Comparison of ENCODE assay signal across 15 cellular contexts in the genomic region with DNA sequence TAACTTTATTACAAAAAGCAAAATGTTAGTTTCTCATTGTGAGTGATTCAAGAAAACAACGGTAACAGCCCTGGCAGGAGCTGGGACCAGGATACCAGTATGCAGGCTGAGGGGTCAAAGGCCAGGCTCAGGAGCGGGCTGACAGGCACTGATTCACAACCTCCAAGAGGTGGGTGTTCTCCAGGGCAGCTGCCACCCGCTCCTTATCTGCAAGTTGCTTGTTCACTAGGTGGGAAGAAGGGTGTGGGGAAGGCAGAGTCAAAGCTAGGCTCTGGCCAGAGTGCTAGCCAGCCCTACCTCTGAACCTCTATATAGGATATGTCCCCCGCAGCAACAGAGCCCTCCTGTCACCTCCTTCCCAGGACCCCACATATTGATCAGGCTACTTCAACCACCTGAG. TPM values are rescaled to one million over a fixed set of nuclear protein-coding genes. Genes with fewer than 3 reads are reported as not detected.
DNase-seq lines count a peak whose midpoint lies in the region; ATAC-seq and TF ChIP-seq lines count a peak whose summit lies in the region.
"Had no signal": no experiment of that assay in that cellular context is flagged by ENCODE, and none has a peak within 500 bp of the region (broad histone marks: within the 10 kb centered on the region; RNA-seq: fewer than 3 reads in every experiment).

No MANE protein-coding gene starts in this region.

- H3K56ac ChIP-seq in mesendoderm (ENCODE audit: low read length), result no peak overlapping the region

- peaks cover 40% of the 10 kb centered on the region for H3K36me3 Mint-ChIP-seq in CD8-positive, alpha-beta T cell
- peaks cover 3% of the 10 kb centered on the region for H3K36me3 Mint-ChIP-seq in activated naive CD8-positive, alpha-beta T cell
- no peaks in the 10 kb centered on the region for H3K36me3 Mint-ChIP-seq in natural killer cell

- H3K79me2 ChIP-seq in mesendoderm (ENCODE audit: control insufficient read depth, insufficient read depth, low read length), result no peaks in the 10 kb centered on the region

- no peak overlapping the region for H2BK5ac ChIP-seq in mesendoderm (ENCODE audit: low read length)

- no peak overlapping the region for H3K23ac ChIP-seq in mesendoderm (ENCODE audit: low read length)

- no peak for TF ChIP-seq CTCF in CD8-positive, alpha-beta T cell (IDR thresholded peaks at IDR 0.05)
- TF ChIP-seq CTCF in natural killer cell (IDR thresholded peaks at IDR 0.05) (no peak), transverse colon (IDR thresholded peaks at IDR 0.05) (no peak)

- H3K36me3 ChIP-seq in BLaER1 (peaks cover 28% of the 10 kb centered on the region), mesendoderm (ENCODE audit: control insufficient read depth, insufficient read depth, low read length) (no peaks in the 10 kb centered on the region), transverse colon (no peaks in the 10 kb centered on the region)
- H3K36me3 ChIP-seq in CD8-positive, alpha-beta T cell (ENCODE audit: insufficient read depth, low read length), result no peaks in the 10 kb centered on the region
- H3K36me3 ChIP-seq: breast epithelium had no signal

- no peak overlapping the region for H4K8ac ChIP-seq in mesendoderm (ENCODE audit: low read depth, low read length)

- POLR2A ChIA-PET in CD8-positive, alpha-beta T cell (lab: Charles Lee), result interaction anchor here (2.4 kb wide), 1 partner anchor 52 kb away, joined by 6 read pairs; a partner anchor contains a TSS

- no peak overlapping the region for H2BK120ac ChIP-seq in mesendoderm (ENCODE audit: low read depth, low read length)

- no peak for ATAC-seq in CD8-positive, alpha-beta T cell
- ATAC-seq in natural killer cell, result no peak
- ATAC-seq: left colon had no signal

- H3K4me3 ChIP-seq in BLaER1 (no peak overlapping the region), mesendoderm (ENCODE audit: low read length) (no peak overlapping the region), transverse colon (no peak overlapping the region)
- no peak overlapping the region for H3K4me3 ChIP-seq in CD8-positive, alpha-beta T cell (ENCODE audit: low read depth, low read length)
- H3K4me3 ChIP-seq: breast epithelium had no signal

- H3K4me3 Mint-ChIP-seq in CD8-positive, alpha-beta T cell, result peak overlapping the region; percentile 97
- peak overlapping the region; percentile 98 for H3K4me3 Mint-ChIP-seq in activated naive CD8-positive, alpha-beta T cell
- H3K4me3 Mint-ChIP-seq in natural killer cell, result peak overlapping the region; percentile 99

- in situ Hi-C loops in transverse colon (cut with MboI; ENCODE audit: low pct_ligation_motif_present in 1 of 4, low pct_unique_long_range_greater_than_20kb in 1 of 4, low sequenced_read_pairs in 3 of 4), result no loop called here

- no peaks in the 10 kb centered on the region for H3K27me3 Mint-ChIP-seq in CD8-positive, alpha-beta T cell (ENCODE audit: low read depth)
- no peaks in the 10 kb centered on the region for H3K27me3 Mint-ChIP-seq in activated naive CD8-positive, alpha-beta T cell
- H3K27me3 Mint-ChIP-seq in natural killer cell (ENCODE audit: low read depth in 2 of 2), result no peaks in the 10 kb centered on the region

- no peak overlapping the region for H4K5ac ChIP-seq in mesendoderm (ENCODE audit: low read length)

- intact Hi-C loops in CD8-positive, alpha-beta T cell (cut with DNase I, micrococcal nuclease), result loop anchor here in 1 of 2 experiments (5.0 kb wide), 2 partner anchors 50 to 100 kb away; a partner anchor contains a TSS
- intact Hi-C loops in natural killer cell (cut with micrococcal nuclease) (no loop called here), transverse colon (cut with DNase I; ENCODE audit: low total_unique reads) (no loop called here)

- no peak for DNase-seq in CD8-positive, alpha-beta T cell
- no peak for DNase-seq in natural killer cell
- DNase-seq in mesendoderm, result no peak
- DNase-seq in transverse colon, result no peak
- no peak for DNase-seq in NCI-H2029 (lab: John Stamatoyannopoulos, UW)
- DNase-seq: DMS79 treated with DMSO at 0.1 percent for 48 hours; Kasumi-1; left colon; NK-92 treated with Interleukin-12 subunit alpha and Interleukin-12 subunit beta, amount 100 ng/mL, for 24 hours; T-helper 9 cell had no signal

- peaks cover 40% of the 10 kb centered on the region for H4K20me1 ChIP-seq in BLaER1

- no peak overlapping the region for H2AK5ac ChIP-seq in mesendoderm (ENCODE audit: low read length)

- H3K4me1 ChIP-seq in BLaER1 (peaks cover 56% of the 10 kb centered on the region), mesendoderm (ENCODE audit: control insufficient read depth, low read depth, low read length) (peaks cover 5% of the 10 kb centered on the region), transverse colon (peaks cover 17 to 37% (median 34%) of the 10 kb centered on the region in 4 donors)
- H3K4me1 ChIP-seq in CD8-positive, alpha-beta T cell (ENCODE audit: insufficient read depth, low read length), result peaks cover 36% of the 10 kb centered on the region

- peak overlapping the region; percentile 99; the same call in 1 of the 2 replicates for H3K4me2 ChIP-seq in BLaER1
- H3K4me2 ChIP-seq in mesendoderm (ENCODE audit: low read length), result no peak overlapping the region

- no peak overlapping the region for H2BK15ac ChIP-seq in mesendoderm (replicated peaks; ENCODE audit: low read depth)

- H3K9me3 ChIP-seq in BLaER1, result no peaks in the 10 kb centered on the region
- no peaks in the 10 kb centered on the region for H3K9me3 ChIP-seq in CD8-positive, alpha-beta T cell (ENCODE audit: low read length)
- no peaks in the 10 kb centered on the region for H3K9me3 ChIP-seq in transverse colon
- H3K9me3 ChIP-seq: breast epithelium had no signal

- TF ChIP-seq POLR2A in transverse colon (IDR thresholded peaks at IDR 0.05), result no peak

- peaks cover 50% of the 10 kb centered on the region for H3K4me1 Mint-ChIP-seq in CD8-positive, alpha-beta T cell (ENCODE audit: low read depth)
- H3K4me1 Mint-ChIP-seq in activated naive CD8-positive, alpha-beta T cell (ENCODE audit: low read depth), result peaks cover 34% of the 10 kb centered on the region
- peaks cover 44 to 54% of the 10 kb centered on the region in 2 donors for H3K4me1 Mint-ChIP-seq in natural killer cell

- no peak overlapping the region for H3K4ac ChIP-seq in mesendoderm (ENCODE audit: low read depth, low read length)

- H3K79me1 ChIP-seq in mesendoderm (ENCODE audit: low read length), result peaks cover 6% of the 10 kb centered on the region

- no peak overlapping the region for H3K27ac ChIP-seq in BLaER1
- no peak overlapping the region for H3K27ac ChIP-seq in CD8-positive, alpha-beta T cell (ENCODE audit: low read depth, low read length)
- no peak overlapping the region for H3K27ac ChIP-seq in mesendoderm (ENCODE audit: low read depth, low read length)
- H3K27ac ChIP-seq in transverse colon, result no peak overlapping the region
- H3K27ac ChIP-seq: breast epithelium had no signal

- WGBS in mesendoderm (ENCODE audit: extremely low coverage, insufficient coverage, low lambda C conversion rate), result no CpG with 5 or more reads among the region's 4 CpGs
- WGBS in transverse colon (ENCODE audit: low coverage in 1 of 2), 2 donors, result 83% methylated on average over 4 of the region's 4 CpGs; no CpG with 5 or more reads in 1 of the 2 donors

- H3K18ac ChIP-seq in mesendoderm (ENCODE audit: low read length), result no peak overlapping the region

- peak overlapping the region; percentile 98 for H3K27ac Mint-ChIP-seq in CD8-positive, alpha-beta T cell
- peak overlapping the region; percentile 66 for H3K27ac Mint-ChIP-seq in activated naive CD8-positive, alpha-beta T cell
- H3K27ac Mint-ChIP-seq in natural killer cell, result peak overlapping the region; percentile 96 to 98

- CTCF ChIA-PET in CD8-positive, alpha-beta T cell (lab: Charles Lee), result no interaction called here

- H3K9me3 Mint-ChIP-seq in CD8-positive, alpha-beta T cell, result no peaks in the 10 kb centered on the region
- H3K9me3 Mint-ChIP-seq in activated naive CD8-positive, alpha-beta T cell (ENCODE audit: low read depth), result no peaks in the 10 kb centered on the region
- no peaks in the 10 kb centered on the region for H3K9me3 Mint-ChIP-seq in natural killer cell

- H3K27me3 ChIP-seq in BLaER1 (peaks cover 2% of the 10 kb centered on the region; the same call in 1 of the 2 replicates), mesendoderm (ENCODE audit: insufficient read depth, low read length, poor library complexity) (no peaks in the 10 kb centered on the region), transverse colon (no peaks in the 10 kb centered on the region)
- H3K27me3 ChIP-seq in CD8-positive, alpha-beta T cell (ENCODE audit: insufficient read depth, low read length), result no peaks in the 10 kb centered on the region
- H3K27me3 ChIP-seq: breast epithelium had no signal

- no peak overlapping the region for H3K9ac ChIP-seq in BLaER1
- no peak overlapping the region for H3K9ac ChIP-seq in mesendoderm (ENCODE audit: low read length)

- TF ChIP-seq EP300 in transverse colon (IDR thresholded peaks at IDR 0.05; ENCODE audit: low read depth), result no peak

RNA-seq across cellular contexts. Expression of a gene that starts 2.1 kb away (rescaled TPM):
- 10 to 100 TPM; 55.0 to 58.2 TPM for total RNA-seq in CD8-positive, alpha-beta T cell
- total RNA-seq in natural killer cell (10 to 100 TPM; 57.2 to 62.8 (median 60.0) TPM), transverse colon (10 to 100 TPM; 15.3 to 93.8 (median 51.6) TPM)
- polyA plus RNA-seq in mesendoderm (2013, experiment 1 of 2), result 80.8 TPM
- polyA plus RNA-seq in mesendoderm (2013, experiment 2 of 2), result 79.9 TPM

RNA-seq across cellular contexts. Expression of a gene that starts 3.2 kb away (rescaled TPM):
- total RNA-seq in CD8-positive, alpha-beta T cell, result 10 to 100 TPM; 62.9 to 67.0 TPM
- total RNA-seq in natural killer cell (10 to 100 TPM; 26.9 to 33.6 (median 33.1) TPM), transverse colon (1,000 to 10,000 TPM in 2 of 4 donors, 100 to 1,000 TPM in 2; 462 to 1,338 (median 921) TPM)
- polyA plus RNA-seq in mesendoderm (2013, experiment 1 of 2), result 7.7 TPM
- polyA plus RNA-seq in mesendoderm (2013, experiment 2 of 2), result 7.8 TPM

RNA-seq across cellular contexts. Expression of a gene that starts 6.7 kb away (rescaled TPM):
- total RNA-seq in CD8-positive, alpha-beta T cell, result under 1 TPM; 0.67 to 0.76 TPM
- 1 to 10 TPM; 1.8 to 4.5 (median 2.8) TPM for total RNA-seq in natural killer cell
- polyA plus RNA-seq in mesendoderm (2013, experiment 1 of 2), result 0.06 TPM
- polyA plus RNA-seq in mesendoderm (2013, experiment 2 of 2), result 0.04 TPM
- 10 to 100 TPM in 1 of 4 donors, 1 to 10 TPM in 2, not detected in 1; 3.5 to 15.3 (median 4.2) TPM for total RNA-seq in transverse colon

RNA-seq across cellular contexts. Expression of a gene that starts 13.4 kb away (rescaled TPM):
- not detected for total RNA-seq in CD8-positive, alpha-beta T cell
- total RNA-seq in natural killer cell (not detected), transverse colon (1 to 10 TPM in 2 of 4 donors, under 1 TPM in 1, not detected in 1; 0.20 to 2.4 (median 1.8) TPM)
- not detected for polyA plus RNA-seq in mesendoderm (2013, experiment 1 of 2)
- polyA plus RNA-seq in mesendoderm (2013, experiment 2 of 2), result not detected
- total RNA-seq: breast epithelium, subcutaneous adipose tissue had no signal
- polyA plus RNA-seq: BJ had no signal

RNA-seq across cellular contexts. Expression of a gene that starts 29.0 kb away (rescaled TPM):
- 1 to 10 TPM in 1 of 2 experiments, under 1 TPM in 1; 0.71 to 1.2 TPM for total RNA-seq in CD8-positive, alpha-beta T cell
- total RNA-seq in natural killer cell, result under 1 TPM; 0.19 to 0.95 (median 0.27) TPM
- 0.46 TPM for polyA plus RNA-seq in mesendoderm (2013, experiment 1 of 2)
- polyA plus RNA-seq in mesendoderm (2013, experiment 2 of 2), result 0.42 TPM
- 100 to 1,000 TPM; 247 to 616 (median 291) TPM for total RNA-seq in transverse colon

Comparison
In these comparisons a context has a peak if more than half of its experiments do, and no peak if none do; other contexts are left out.
1. RNA of a gene that starts 3.2 kb away (total RNA-seq): 462 to 1,338 TPM in transverse colon; 62.9 to 67.0 TPM in CD8-positive, alpha-beta T cell and 26.9 to 33.6 TPM in natural killer cell; every median in the first group is over 4 times any median in the second.
2. Peak in every context shown above with its lines, with median percentiles within 50 percentile points of each other: H3K27ac Mint-ChIP-seq and H3K4me3 Mint-ChIP-seq.